Comparison of ENCODE assay signal across 8 cellular contexts in genomic region chr4:185183622-185184281, GRCh38. TPM values are rescaled to one million over a fixed set of nuclear protein-coding genes. Genes with fewer than 3 reads are reported as not detected.
DNase-seq lines count a peak whose midpoint lies in the region; ATAC-seq and TF ChIP-seq lines count a peak whose summit lies in the region.

No MANE protein-coding gene starts in this region.

- DNase-seq in C1 segment of cervical spinal cord (lab: John Stamatoyannopoulos, UW) = peak in 11 of 14 donors; percentile 5 to 61 (median 27)
- peak; percentile 80 for DNase-seq in NCI-H1105 treated with DMSO at 0.1 percent for 48 hours (lab: John Stamatoyannopoulos, UW)
- peak; percentile 87 for DNase-seq in SKM-1 (lab: John Stamatoyannopoulos, UW; ENCODE audit: unreplicated experiment)
- DNase-seq in activated naive CD8-positive, alpha-beta T cell treated with anti-CD3 and anti-CD28 coated beads for 36 hours = peak; percentile 60
- no peak for DNase-seq in Right ventricle myocardium inferior (ENCODE audit: missing footprints)
- peak; percentile 27 for DNase-seq in progenitor cell of endocrine pancreas (ENCODE audit: low spot score, unreplicated experiment)

- intact Hi-C loops in Right ventricle myocardium inferior (cut with DNase I) = loop anchor here (5.0 to 10.0 kb wide), 2 partner anchors 36 to 179 kb away; no protein-coding TSS in a partner anchor

- ATAC-seq in GM21528 (IDR thresholded peaks at IDR 0.05; ENCODE audit: low FRiP score, unreplicated experiment) = peak; percentile 66
- peak; percentile 72 for ATAC-seq in Right ventricle myocardium inferior
- ATAC-seq in HG02678 (IDR thresholded peaks at IDR 0.05; ENCODE audit: unreplicated experiment) = no peak

- no peaks in the 10 kb centered on the region for H3K27me3 Mint-ChIP-seq in activated naive CD8-positive, alpha-beta T cell treated with anti-CD3 and anti-CD28 coated beads for 36 hours
- H3K27me3 Mint-ChIP-seq in progenitor cell of endocrine pancreas = no peaks in the 10 kb centered on the region

- peaks cover 16% of the 10 kb centered on the region for H3K36me3 Mint-ChIP-seq in activated naive CD8-positive, alpha-beta T cell treated with anti-CD3 and anti-CD28 coated beads for 36 hours
- peaks cover 4% of the 10 kb centered on the region for H3K36me3 Mint-ChIP-seq in progenitor cell of endocrine pancreas (ENCODE audit: insufficient read depth)

- H3K27ac Mint-ChIP-seq in activated naive CD8-positive, alpha-beta T cell treated with anti-CD3 and anti-CD28 coated beads for 36 hours = no peak overlapping the region
- H3K27ac Mint-ChIP-seq in progenitor cell of endocrine pancreas = no peak overlapping the region

- no peak overlapping the region for H3K4me3 Mint-ChIP-seq in activated naive CD8-positive, alpha-beta T cell treated with anti-CD3 and anti-CD28 coated beads for 36 hours
- H3K4me3 Mint-ChIP-seq in progenitor cell of endocrine pancreas (ENCODE audit: low read depth) = no peak overlapping the region

- TF ChIP-seq CTCF in progenitor cell of endocrine pancreas (IDR thresholded peaks at IDR 0.05; ENCODE audit: unreplicated experiment) = peak; percentile 76

- peaks cover 33% of the 10 kb centered on the region for H3K4me1 Mint-ChIP-seq in activated naive CD8-positive, alpha-beta T cell treated with anti-CD3 and anti-CD28 coated beads for 36 hours
- peaks cover 3% of the 10 kb centered on the region for H3K4me1 Mint-ChIP-seq in progenitor cell of endocrine pancreas (ENCODE audit: low read depth)

- H3K9me3 Mint-ChIP-seq in activated naive CD8-positive, alpha-beta T cell treated with anti-CD3 and anti-CD28 coated beads for 36 hours = no peaks in the 10 kb centered on the region
- no peaks in the 10 kb centered on the region for H3K9me3 Mint-ChIP-seq in progenitor cell of endocrine pancreas (ENCODE audit: low read depth)

RNA-seq across cellular contexts. Expression of gene CFAP97, which starts 20.0 kb away (rescaled TPM):
- total RNA-seq in activated naive CD8-positive, alpha-beta T cell treated with anti-CD3 and anti-CD28 coated beads for 36 hours = 10 to 100 TPM; 49.2 to 49.3 TPM
- total RNA-seq in Right ventricle myocardium inferior = 11.3 TPM
- total RNA-seq in progenitor cell of endocrine pancreas = 27.5 and 28.6 TPM in 2 replicates

RNA-seq across cellular contexts. Expression of gene SNX25, which starts 25.6 kb away (rescaled TPM):
- total RNA-seq in activated naive CD8-positive, alpha-beta T cell treated with anti-CD3 and anti-CD28 coated beads for 36 hours = 10 to 100 TPM; 12.4 to 14.3 TPM
- total RNA-seq in Right ventricle myocardium inferior (10.9 TPM), progenitor cell of endocrine pancreas (13.3 and 13.9 TPM in 2 replicates)

RNA-seq across cellular contexts. Expression of gene SLC25A4, which starts 40.7 kb away (rescaled TPM):
- total RNA-seq in activated naive CD8-positive, alpha-beta T cell treated with anti-CD3 and anti-CD28 coated beads for 36 hours = 1 to 10 TPM; 7.6 to 7.8 TPM
- total RNA-seq in Right ventricle myocardium inferior = 2,233 TPM
- total RNA-seq in progenitor cell of endocrine pancreas = 24.7 and 26.2 TPM in 2 replicates

Comparison
In these comparisons a context has a peak if more than half of its experiments do, and no peak if none do; other contexts are left out.
1. RNA of gene SLC25A4, which starts 40.7 kb away (total RNA-seq): 2,233 TPM in Right ventricle myocardium inferior (single experiment); 24.7 to 26.2 TPM in progenitor cell of endocrine pancreas and 7.6 to 7.8 TPM in activated naive CD8-positive, alpha-beta T cell treated with anti-CD3 and anti-CD28 coated beads for 36 hours; every median in the first group is over 10 times any median in the second.